Comparison of ENCODE assay signal across 8 cellular contexts in genomic region chr3:12954891-12955650, GRCh38.
DNase-seq lines count a peak whose midpoint lies in the region; ATAC-seq and TF ChIP-seq lines count a peak whose summit lies in the region.

No MANE protein-coding gene starts in this region.

- H3K4me3 ChIP-seq in IMR-90 (ENCODE audit: insufficient read depth, low read depth, low read length): no peak overlapping the region

- H3K27ac ChIP-seq in IMR-90 (ENCODE audit: insufficient read depth, low read length): no peak overlapping the region

- no peak overlapping the region for H4K5ac ChIP-seq in IMR-90 (ENCODE audit: low read depth, low read length)

- H2AK9ac ChIP-seq in IMR-90 (replicated peaks; ENCODE audit: low read depth, low read length, poor library complexity): peak overlapping the region; percentile 60

- peaks cover 68% of the 10 kb centered on the region for H4K20me1 ChIP-seq in IMR-90 (ENCODE audit: insufficient read depth, low read length)

- in situ Hi-C loops in IMR-90 (cut with MboI; ENCODE audit: low sequenced_read_pairs): no loop called here

- H3K14ac ChIP-seq in IMR-90 (replicated peaks; ENCODE audit: low read depth, low read length): no peak overlapping the region

- H3K36me3 ChIP-seq in IMR-90 (ENCODE audit: control insufficient read depth, insufficient read depth, low read length): no peaks in the 10 kb centered on the region; the same call in 1 of the 2 replicates

- TF ChIP-seq CTCF in IMR-90 (conservative IDR thresholded peaks at IDR 0.05; ENCODE audit: low read depth, low read length): no peak

- H2BK20ac ChIP-seq in IMR-90 (ENCODE audit: low read depth, low read length): no peak overlapping the region

- CTCF ChIA-PET in IMR-90 (lab: Yijun Ruan, JAX): no interaction called here

- dilution Hi-C loops in IMR-90 (cut with HindIII; ENCODE audit: low sequenced_read_pairs, unreplicated experiment): no loop called here

- peak; percentile 79 to 82 for ATAC-seq in activated CD4-positive, CD25-positive, alpha-beta regulatory T cell treated with anti-CD3 and anti-CD28 coated beads, Interleukin-2, amount 50 U/mL, for 24 hours
- peak; percentile 61 for ATAC-seq in IMR-90 (ENCODE audit: low read depth)
- peak; percentile 90 for ATAC-seq in left ventricle myocardium superior

- H3K56ac ChIP-seq in IMR-90 (ENCODE audit: extremely low read depth, insufficient read depth, low read length): no peak overlapping the region

- H3K23ac ChIP-seq in IMR-90 (ENCODE audit: low read depth, low read length): no peak overlapping the region

- no peaks in the 10 kb centered on the region for H3K9me3 Mint-ChIP-seq in activated naive CD8-positive, alpha-beta T cell treated with anti-CD3 and anti-CD28 coated beads for 36 hours

- H2BK120ac ChIP-seq in IMR-90 (ENCODE audit: low read depth, low read length): no peak overlapping the region

- 84% methylated on average over 4 of the region's 14 CpGs; no CpG with 5 or more reads in 1 of the 2 experiments for WGBS in IMR-90 (ENCODE audit: extremely low coverage in 2 of 2, insufficient read length in 1 of 2), 2 experiments

- TF ChIP-seq RAD21 in IMR-90 (IDR thresholded peaks at IDR 0.05; ENCODE audit: low read length): no peak

- no peak overlapping the region for H3K4me2 ChIP-seq in IMR-90 (ENCODE audit: low read depth, low read length)

- H2BK15ac ChIP-seq in IMR-90 (ENCODE audit: low read depth, low read length): no peak overlapping the region

- H3K18ac ChIP-seq in IMR-90 (ENCODE audit: low read depth, low read length): no peak overlapping the region

- H3K9me1 ChIP-seq in IMR-90 (ENCODE audit: insufficient read depth, low read length): peaks cover 25% of the 10 kb centered on the region

- no peak overlapping the region for H3K9ac ChIP-seq in IMR-90 (ENCODE audit: low read depth, low read length)

- H4K91ac ChIP-seq in IMR-90 (ENCODE audit: insufficient read depth, low read depth, low read length): no peak overlapping the region

- TF ChIP-seq POLR2A in IMR-90 (IDR thresholded peaks at IDR 0.05; ENCODE audit: low read depth, low read length): no peak

- no peak overlapping the region for H2AFZ ChIP-seq in IMR-90 (replicated peaks; ENCODE audit: low read length, poor library complexity)

- H4K8ac ChIP-seq in IMR-90 (ENCODE audit: low read depth in 2 of 2, low read length in 2 of 2): no peak overlapping the region

- intact Hi-C loops in IMR-90 (cut with micrococcal nuclease): no loop called here
- intact Hi-C loops in left ventricle myocardium superior (cut with micrococcal nuclease): no loop called here

- H3K36me3 Mint-ChIP-seq in activated naive CD8-positive, alpha-beta T cell treated with anti-CD3 and anti-CD28 coated beads for 36 hours: no peaks in the 10 kb centered on the region

- POLR2A ChIA-PET in IMR-90 (lab: Charles Lee; ENCODE audit: unreplicated experiment): interaction anchor here (0.6 kb wide), 1 partner anchor 13 kb away, joined by 4 read pairs; no protein-coding TSS in a partner anchor

- BruUV-seq in IMR-90 (replicated peaks; lab: Mats Ljungman, UMichigan): no TSS peak

- H3K9me3 ChIP-seq in IMR-90 (ENCODE audit: control insufficient read depth, insufficient read depth, low read length): no peaks in the 10 kb centered on the region

- no peak overlapping the region for H3K27ac Mint-ChIP-seq in activated naive CD8-positive, alpha-beta T cell treated with anti-CD3 and anti-CD28 coated beads for 36 hours

- H3K4me1 Mint-ChIP-seq in activated naive CD8-positive, alpha-beta T cell treated with anti-CD3 and anti-CD28 coated beads for 36 hours: peaks cover 46% of the 10 kb centered on the region

- H3K4me1 ChIP-seq in IMR-90 (ENCODE audit: control insufficient read depth, insufficient read depth, low read length): peaks cover 9% of the 10 kb centered on the region; the same call in 1 of the 2 replicates

- no peak overlapping the region for H2BK5ac ChIP-seq in IMR-90 (ENCODE audit: low read depth, low read length, poor library complexity, severe bottlenecking)

- DNase-seq in activated CD4-positive, CD25-positive, alpha-beta regulatory T cell treated with anti-CD3 and anti-CD28 coated beads, Interleukin-2, amount 50 U/mL, for 72 hours: no peak
- no peak for DNase-seq in IMR-90
- DNase-seq in activated naive CD8-positive, alpha-beta T cell treated with anti-CD3 and anti-CD28 coated beads for 36 hours: peak; percentile 43
- DNase-seq in left ventricle myocardium superior: peak; percentile 91
- peak; percentile 28 for DNase-seq in stimulated activated CD4-positive, alpha-beta T cell treated with anti-CD3 and anti-CD28 coated beads, Interleukin-1b, Interleukin-23, amount 100 ng/mL, for 48 hours
- no peak for DNase-seq in amniotic stem cell (lab: John Stamatoyannopoulos, UW)
- DNase-seq in kidney glomerular epithelial cell (lab: John Stamatoyannopoulos, UW): no peak

- no peak overlapping the region for H3K4me3 Mint-ChIP-seq in activated naive CD8-positive, alpha-beta T cell treated with anti-CD3 and anti-CD28 coated beads for 36 hours

- no peaks in the 10 kb centered on the region for H3K27me3 ChIP-seq in IMR-90 (ENCODE audit: control insufficient read depth, insufficient read depth, low read length)

- H2AK5ac ChIP-seq in IMR-90 (ENCODE audit: low read depth, low read length): no peak overlapping the region

- no peaks in the 10 kb centered on the region for H3K27me3 Mint-ChIP-seq in activated naive CD8-positive, alpha-beta T cell treated with anti-CD3 and anti-CD28 coated beads for 36 hours

- no peak overlapping the region for H3K4ac ChIP-seq in IMR-90 (ENCODE audit: low read depth, low read length)

- H3K79me1 ChIP-seq in IMR-90 (ENCODE audit: low read depth in 1 of 2, low read length in 2 of 2): peaks cover 13 to 79% of the 10 kb centered on the region in 2 experiments

TF ChIP-seq in IMR-90, 13 proteins besides CTCF, POLR2A, EP300 and RAD21:
- TF ChIP-seq MXI1 (IDR thresholded peaks at IDR 0.05; ENCODE audit: borderline replicate concordance, low read depth, low read length): no peak
- TF ChIP-seq RCOR1 (IDR thresholded peaks at IDR 0.05; ENCODE audit: insufficient replicate concordance, low read length): no peak
- TF ChIP-seq CEBPB (IDR thresholded peaks at IDR 0.05; ENCODE audit: low read depth, low read length): no peak
- TF ChIP-seq, protein P1, sequence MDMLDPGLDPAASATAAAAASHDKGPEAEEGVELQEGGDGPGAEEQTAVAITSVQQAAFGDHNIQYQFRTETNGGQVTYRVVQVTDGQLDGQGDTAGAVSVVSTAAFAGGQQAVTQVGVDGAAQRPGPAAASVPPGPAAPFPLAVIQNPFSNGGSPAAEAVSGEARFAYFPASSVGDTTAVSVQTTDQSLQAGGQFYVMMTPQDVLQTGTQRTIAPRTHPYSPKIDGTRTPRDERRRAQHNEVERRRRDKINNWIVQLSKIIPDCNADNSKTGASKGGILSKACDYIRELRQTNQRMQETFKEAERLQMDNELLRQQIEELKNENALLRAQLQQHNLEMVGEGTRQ (IDR thresholded peaks at IDR 0.05; ENCODE audit: low read depth, low read length): no peak
- TF ChIP-seq MAZ (IDR thresholded peaks at IDR 0.05; ENCODE audit: borderline replicate concordance, low read depth, low read length): no peak
- TF ChIP-seq NFE2L2 (IDR thresholded peaks at IDR 0.05; ENCODE audit: low read depth, low read length): no peak
- no peak for TF ChIP-seq SMC3 (IDR thresholded peaks at IDR 0.05; ENCODE audit: low read depth, low read length)
- TF ChIP-seq MAFK (IDR thresholded peaks at IDR 0.05; ENCODE audit: low read depth, low read length): no peak
- TF ChIP-seq RFX5 (IDR thresholded peaks at IDR 0.05; ENCODE audit: low read depth, low read length): no peak
- TF ChIP-seq BHLHE40 (IDR thresholded peaks at IDR 0.05; ENCODE audit: low read depth, low read length): no peak
- TF ChIP-seq FOS (IDR thresholded peaks at IDR 0.05; ENCODE audit: low read depth, low read length): no peak
- TF ChIP-seq ELK1 (IDR thresholded peaks at IDR 0.05; ENCODE audit: borderline replicate concordance, low read depth, low read length): no peak
- no peak for TF ChIP-seq CHD1 (IDR thresholded peaks at IDR 0.05; ENCODE audit: low read depth, low read length)
TF ChIP-seq in IMR-90: peak in this region for 0.

Comparison
In these comparisons a context has a peak if more than half of its experiments do, and no peak if none do; other contexts are left out.
1. DNase-seq: peak in activated naive CD8-positive, alpha-beta T cell treated with anti-CD3 and anti-CD28 coated beads for 36 hours (single experiment), left ventricle myocardium superior (single experiment) and stimulated activated CD4-positive, alpha-beta T cell treated with anti-CD3 and anti-CD28 coated beads, Interleukin-1b, Interleukin-23, amount 100 ng/mL, for 48 hours (single experiment); none in activated CD4-positive, CD25-positive, alpha-beta regulatory T cell treated with anti-CD3 and anti-CD28 coated beads, Interleukin-2, amount 50 U/mL, for 72 hours (single experiment), IMR-90 (single experiment), amniotic stem cell (single experiment) and kidney glomerular epithelial cell (single experiment).
2. Peak in every context shown above with its lines, with median percentiles within 50 percentile points of each other: ATAC-seq.